14 cellular contexts compared by ENCODE assay signal in genomic region chr4:174394915-174395314, GRCh38.
A peak's percentile ranks its signal among the peaks of the same experiment; 100 is the strongest.
DNase-seq lines count a peak whose midpoint lies in the region; ATAC-seq and TF ChIP-seq lines count a peak whose summit lies in the region.
"Had no signal": no experiment of that assay in that cellular context is flagged by ENCODE, and none has a peak within 500 bp of the region (broad histone marks: within the 10 kb centered on the region; RNA-seq: fewer than 3 reads in every experiment).

No MANE protein-coding gene starts in this region.

- DNase-seq in AG09319 (ENCODE audit: extremely low read depth, low read depth) = peak; percentile 7
- DNase-seq in astrocyte of the hippocampus (ENCODE audit: low read depth, low spot score) = peak; percentile 18
- peak; percentile 83 for DNase-seq in iris pigment epithelial cell (ENCODE audit: low read depth)
- no peak for DNase-seq in superior temporal gyrus (ENCODE audit: extremely low spot score)
- no peak for DNase-seq in tibial artery
- no peak for DNase-seq in DMS153 (lab: John Stamatoyannopoulos, UW)
- no peak for DNase-seq in NCI-H526 treated with DMSO at 0.1 percent for 48 hours (lab: John Stamatoyannopoulos, UW)
- DNase-seq: activated CD8-positive, alpha-beta memory T cell treated with anti-CD3 and anti-CD28 coated beads, Interleukin-2, amount 50 U/mL, for 48 hours; activated naive CD8-positive, alpha-beta T cell treated with anti-CD3 and anti-CD28 coated beads, Interleukin-2, amount 50 U/mL, for 24 hours; CD4-positive, alpha-beta T cell; midbrain; NCI-H446 had no signal

- intact Hi-C loops in tibial artery (cut with DNase I; ENCODE audit: low total_unique reads) = no loop called here

- no peaks in the 10 kb centered on the region for H3K36me3 ChIP-seq in tibial artery

- H3K27ac ChIP-seq in tibial artery = no peak overlapping the region
- H3K27ac ChIP-seq: parathyroid adenoma had no signal

- ATAC-seq in HG02981 (IDR thresholded peaks at IDR 0.05; ENCODE audit: unreplicated experiment) = peak; percentile 62
- ATAC-seq: activated naive CD8-positive, alpha-beta T cell treated with anti-CD3 and anti-CD28 coated beads, Interleukin-2, amount 50 U/mL, for 24 hours had no signal

- H3K4me1 ChIP-seq in tibial artery = no peaks in the 10 kb centered on the region
- H3K4me1 ChIP-seq: parathyroid adenoma had no signal

- no peaks in the 10 kb centered on the region for H3K27me3 ChIP-seq in tibial artery

- H3K9me3 ChIP-seq in tibial artery = no peaks in the 10 kb centered on the region

- no peak overlapping the region for H3K4me3 ChIP-seq in tibial artery

- TF ChIP-seq CTCF in AG09319 (IDR thresholded peaks at IDR 0.05; ENCODE audit: low read depth, low read length) = no peak
- no peak for TF ChIP-seq CTCF in tibial artery (IDR thresholded peaks at IDR 0.05)

Comparison
In these comparisons a context has a peak if more than half of its experiments do, and no peak if none do; other contexts are left out.
1. DNase-seq: peak in AG09319 (single experiment), astrocyte of the hippocampus (single experiment) and iris pigment epithelial cell (single experiment); none in superior temporal gyrus (single experiment), tibial artery (0 of 2), DMS153 (single experiment) and NCI-H526 treated with DMSO at 0.1 percent for 48 hours (single experiment).